In genomic region chr18:832085-832681, GRCh38 we compare ENCODE assay signal across 10 cellular contexts. TPM values are rescaled to one million over a fixed set of nuclear protein-coding genes. Genes with fewer than 3 reads are reported as not detected.
DNase-seq lines count a peak whose midpoint lies in the region; FAIRE-seq and TF ChIP-seq lines count a peak whose summit lies in the region.
"Had no signal": no experiment of that assay in that cellular context is flagged by ENCODE, and none has a peak within 500 bp of the region (broad histone marks: within the 10 kb centered on the region; RNA-seq: fewer than 3 reads in every experiment).

No MANE protein-coding gene starts in this region.

- H3K27ac ChIP-seq in mammary epithelial cell (ENCODE audit: insufficient read depth, low read depth, low read length) (no peak overlapping the region), ovary (no peak overlapping the region), dorsolateral prefrontal cortex (no peak overlapping the region)

- no peaks in the 10 kb centered on the region for H4K20me1 ChIP-seq in mammary epithelial cell (ENCODE audit: insufficient read depth, low read length)

- in situ Hi-C loops in mammary epithelial cell (cut with MboI; ENCODE audit: low sequenced_read_pairs in 2 of 2): loop anchor here (10.0 kb wide), 2 partner anchors 87 to 207 kb away; no protein-coding TSS in a partner anchor

- H3K36me3 ChIP-seq in mammary epithelial cell (ENCODE audit: insufficient read depth, low read length): no peaks in the 10 kb centered on the region
- H3K36me3 ChIP-seq in ovary: no peaks in the 10 kb centered on the region
- H3K36me3 ChIP-seq: HAP-1 had no signal

- H3K4me1 ChIP-seq in mammary epithelial cell (ENCODE audit: insufficient read depth, low read length) (peaks cover 9% of the 10 kb centered on the region), ovary (ENCODE audit: insufficient read depth) (peaks cover 3% of the 10 kb centered on the region)

- H3K4me3 ChIP-seq in mammary epithelial cell (replicated peaks in 1 of 3; ENCODE audit: insufficient read depth in 1 of 3, low read depth in 2 of 3, low read length in 3 of 3) (no peak overlapping the region), ovary (no peak overlapping the region), dorsolateral prefrontal cortex (peak overlapping the region in 1 of 59 donors; percentile 24)
- H3K4me3 ChIP-seq: HAP-1 had no signal

- no TSS peak for BruUV-seq in mammary epithelial cell (replicated peaks; lab: Mats Ljungman, UMichigan)

- intact Hi-C loops in mammary epithelial cell (cut with micrococcal nuclease): loop anchor here (10.0 kb wide), 1 partner anchor 567 kb away; the partner anchor contains the start of gene THOC1
- intact Hi-C loops in ovary (cut with DNase I): loop anchor here (5.0 to 10.0 kb wide), 4 partner anchors 87 to 210 kb away; no protein-coding TSS in a partner anchor
- intact Hi-C loops in dorsolateral prefrontal cortex (cut with DNase I): loop anchor here (5.0 to 10.0 kb wide), 3 partner anchors 210 to 547 kb away; no protein-coding TSS in a partner anchor

- WGBS in mammary epithelial cell (ENCODE audit: low coverage, missing lambda C conversion rate): 21% methylated on average over 12 of the region's 16 CpGs
- 4 to 7% (median 6%) methylated on average over 16 of the region's 16 CpGs for WGBS in ovary, 3 donors

- TF ChIP-seq CTCF in mammary epithelial cell (conservative IDR thresholded peaks at IDR 0.05 in 1 of 2, IDR thresholded peaks at IDR 0.05 in 1 of 2; ENCODE audit: extremely low read depth in 1 of 2, insufficient read depth in 1 of 2, low read depth in 1 of 2, low read length in 2 of 2) (peak in 1 of 2 donors; percentile 13), ovary (IDR thresholded peaks at IDR 0.05) (no peak), dorsolateral prefrontal cortex (IDR thresholded peaks at IDR 0.05 in 54 of 56, conservative IDR thresholded peaks at IDR 0.05 in 2 of 56; ENCODE audit: low read depth in 1 of 56, partially characterized antibody in 56 of 56) (peak in 1 of 56 donors; percentile 10)

- DNase-seq in DMS153 (lab: John Stamatoyannopoulos, UW) (peak; percentile 44), DMS153 treated with DMSO at 0.1 percent for 48 hours (lab: John Stamatoyannopoulos, UW; ENCODE audit: unreplicated experiment) (no peak), NCI-H510A (lab: John Stamatoyannopoulos, UW) (peak; percentile 73), mammary epithelial cell (no peak), ovary (peak in 3 of 5 donors; percentile 25 to 52 (median 25)), dorsolateral prefrontal cortex (no peak), SIG-M5 (lab: John Stamatoyannopoulos, UW) (no peak), frontal cortex (ENCODE audit: low spot score in 2 of 2) (no peak)

- H3K4me2 ChIP-seq in mammary epithelial cell (ENCODE audit: insufficient read depth, low read depth, low read length): peak overlapping the region; percentile 53

- H3K9me3 ChIP-seq in mammary epithelial cell (replicated peaks; ENCODE audit: insufficient read depth, low read length) (no peaks in the 10 kb centered on the region), ovary (no peaks in the 10 kb centered on the region)
- H3K9me3 ChIP-seq: HAP-1 had no signal

- dilution Hi-C loops in mammary epithelial cell (cut with HindIII; ENCODE audit: low sequenced_read_pairs): loop anchor here (5.0 to 25.0 kb wide), 3 partner anchors 50 to 220 kb away; no protein-coding TSS in a partner anchor

- CTCF ChIA-PET in mammary epithelial cell (lab: Charles Lee; ENCODE audit: low non-redundant PET): interaction anchor here (0.7 to 1.1 kb wide), 3 partner anchors 11 to 208 kb away, joined by 3 to 10 read pairs (median 4); partner anchors contain the start of gene ENOSF1

- no peak for FAIRE-seq in frontal cortex (lab: Jason Lieb, UNC)
- FAIRE-seq: A204.1 had no signal

- no peak for TF ChIP-seq EP300 in ovary (IDR thresholded peaks at IDR 0.05)

- no peaks in the 10 kb centered on the region for H3K79me2 ChIP-seq in mammary epithelial cell (ENCODE audit: insufficient read depth, low read length)

- no peaks in the 10 kb centered on the region for H3K27me3 ChIP-seq in mammary epithelial cell (ENCODE audit: insufficient read depth, low read length)
- no peaks in the 10 kb centered on the region for H3K27me3 ChIP-seq in ovary
- peaks cover 0 to 12% (median 0%) of the 10 kb centered on the region in 45 donors for H3K27me3 ChIP-seq in dorsolateral prefrontal cortex

- H3K9ac ChIP-seq in mammary epithelial cell (ENCODE audit: insufficient read depth, low read length): no peak overlapping the region

- H2AFZ ChIP-seq in mammary epithelial cell (ENCODE audit: low read depth, low read length): peak overlapping the region; percentile 65

- no peak for TF ChIP-seq POLR2A in ovary (IDR thresholded peaks at IDR 0.05)

RNA-seq across cellular contexts. Expression of gene YES1, which starts 20.1 kb away (rescaled TPM):
- total RNA-seq in mammary epithelial cell (100 to 1,000 TPM in 1 of 2 donors, 10 to 100 TPM in 1; 76.9 to 126 TPM), ovary (10 to 100 TPM; 30.7 to 95.1 (median 35.1) TPM), dorsolateral prefrontal cortex (10 to 100 TPM in 117 of 120 experiments, 1 to 10 TPM in 3; 8.8 to 48.7 (median 16.2) TPM), frontal cortex (60.7 TPM)
- polyA plus RNA-seq in mammary epithelial cell (23.1 TPM), ovary (10 to 100 TPM; 14.3 to 18.2 TPM)
- polyA minus RNA-seq in mammary epithelial cell: 33.9 TPM

Comparison
In these comparisons a context has a peak if more than half of its experiments do, and no peak if none do; other contexts are left out.
1. DNase-seq: peak in DMS153 (single experiment), NCI-H510A (single experiment) and ovary (3 of 5); none in DMS153 treated with DMSO at 0.1 percent for 48 hours (single experiment), mammary epithelial cell (single experiment), dorsolateral prefrontal cortex (0 of 10), SIG-M5 (single experiment) and frontal cortex (0 of 2).